Comparison of ENCODE assay signal across 8 cellular contexts in the genomic region with DNA sequence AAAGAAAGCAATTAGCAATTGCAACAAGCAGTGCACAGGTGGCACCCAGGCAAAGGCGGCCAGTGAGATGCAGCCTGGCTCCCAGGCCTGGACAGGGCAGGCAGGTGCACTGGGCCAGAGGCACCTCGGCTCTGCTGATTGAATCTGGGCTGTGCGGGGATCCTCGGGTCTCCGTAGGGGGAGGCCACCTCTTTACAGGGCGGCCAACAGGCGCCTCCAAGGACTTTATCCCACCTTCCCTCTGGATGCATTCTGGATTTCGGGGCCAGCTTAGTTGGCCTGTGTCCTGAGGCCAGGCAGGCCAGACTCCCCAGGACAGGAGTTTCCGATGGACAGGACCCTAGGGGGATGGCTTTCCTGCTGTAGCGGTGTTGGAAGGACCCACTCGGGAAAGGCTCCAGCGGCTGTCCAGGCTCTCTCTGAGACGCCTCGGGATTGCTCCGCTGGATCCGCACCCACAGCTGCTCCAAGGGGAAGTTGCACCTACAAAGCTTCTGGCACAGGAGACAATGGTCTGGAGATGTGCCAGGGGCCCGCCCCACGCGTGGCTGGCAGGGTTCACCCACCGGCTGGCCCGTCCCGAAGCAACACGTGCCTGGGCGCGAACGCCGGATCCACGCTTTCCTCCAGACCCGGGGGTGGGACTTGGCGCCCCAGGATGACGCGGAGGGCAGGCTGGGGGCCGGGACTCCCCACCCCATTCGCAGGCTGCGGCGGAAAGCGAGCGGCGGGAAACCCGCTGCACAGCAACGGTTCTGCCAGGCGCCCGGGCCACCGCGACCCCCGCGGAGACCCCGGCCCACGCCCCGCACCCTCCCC. TPM values are rescaled to one million over a fixed set of nuclear protein-coding genes. Genes with fewer than 3 reads are reported as not detected.
DNase-seq lines count a peak whose midpoint lies in the region; ATAC-seq, FAIRE-seq and TF ChIP-seq lines count a peak whose summit lies in the region.

No MANE protein-coding gene starts in this region.

- H3K27ac ChIP-seq in BLaER1 treated with 17β-estradiol and CSF1 and Interleukin-3, amounts not matched to agents 10 nM and 100 nM = peak overlapping the region in 10 of 11 experiments; percentile 70 to 88 (median 85); a peak in 19 of 22 replicates
- H3K27ac ChIP-seq in colonic mucosa (no peak overlapping the region), HepG2 (ENCODE audit: extremely low read length, insufficient read depth, low read length) (peak overlapping the region; percentile 42)

- peak overlapping the region; percentile 68 to 87 (median 84) for H3K9ac ChIP-seq in BLaER1 treated with 17β-estradiol and CSF1 and Interleukin-3, amounts not matched to agents 10 nM and 100 nM
- H3K9ac ChIP-seq in colonic mucosa (ENCODE audit: low read depth in 2 of 2, low read length in 2 of 2) = peak overlapping the region; percentile 12 to 66
- H3K9ac ChIP-seq in HepG2 (ENCODE audit: insufficient read depth, low read depth, low read length) = peak overlapping the region; percentile 71

- H3K4me2 ChIP-seq in BLaER1 treated with 17β-estradiol and CSF1 and Interleukin-3, amounts not matched to agents 10 nM and 100 nM = peak overlapping the region; percentile 88 to 100 (median 99)
- peak overlapping the region; percentile 86 for H3K4me2 ChIP-seq in HepG2 (ENCODE audit: low read depth, low read length)

- TSS peak; percentile 59 for BruUV-seq in HepG2 (replicated peaks; lab: Mats Ljungman, UMichigan)

- WGBS in HepG2 (ENCODE audit: low lambda C conversion rate) = 2% methylated on average over 10 of the region's 50 CpGs

- H3K4me3 ChIP-seq in BLaER1 treated with 17β-estradiol and CSF1 and Interleukin-3, amounts not matched to agents 10 nM and 100 nM = peak overlapping the region; percentile 55 to 74 (median 68)
- H3K4me3 ChIP-seq in colonic mucosa (peak overlapping the region; percentile 63), HepG2 (replicated peaks in 1 of 3; ENCODE audit: insufficient read depth in 1 of 3, low read depth in 2 of 3, low read length in 3 of 3) (peak overlapping the region; percentile 60 to 80 (median 77))

- no peak for FAIRE-seq in HepG2 (lab: Jason Lieb, UNC)

- intact Hi-C loops in colonic mucosa (cut with DNase I) (no loop called here), HepG2 (cut with micrococcal nuclease; ENCODE audit: unreplicated experiment) (no loop called here)

- CTCF ChIA-PET in HepG2 (lab: Yijun Ruan, JAX; ENCODE audit: low intra/inter-chr PET ratio, low total read pairs) = no interaction called here

- peaks cover 0 to 44% (median 34%) of the 10 kb centered on the region in 11 experiments; a peak in 18 of 22 replicates for H4K20me1 ChIP-seq in BLaER1 treated with 17β-estradiol and CSF1 and Interleukin-3, amounts not matched to agents 10 nM and 100 nM
- H4K20me1 ChIP-seq in HepG2 (ENCODE audit: insufficient read depth, low read length) = no peaks in the 10 kb centered on the region

- POLR2A ChIA-PET in HepG2 (lab: Yijun Ruan, JAX) = interaction anchor here (0.8 to 1.6 kb wide), 4 partner anchors 12 to 72 kb away, joined by 3 to 5 read pairs (median 4); no protein-coding TSS in a partner anchor

- in situ Hi-C loops in HepG2 (cut with HindIII; ENCODE audit: extremely low pct_ligation_motif_present, low pct_unique_long_range_greater_than_20kb) = no loop called here

- peaks cover 0 to 8% (median 0%) of the 10 kb centered on the region in 11 experiments; a peak in 2 of 22 replicates for H3K27me3 ChIP-seq in BLaER1 treated with 17β-estradiol and CSF1 and Interleukin-3, amounts not matched to agents 10 nM and 100 nM
- H3K27me3 ChIP-seq in colonic mucosa (no peaks in the 10 kb centered on the region), HepG2 (ENCODE audit: control insufficient read depth in 1 of 2, insufficient read depth in 2 of 2, low read length in 2 of 2) (peaks cover 1 to 18% of the 10 kb centered on the region in 2 experiments; a peak in 4 of 5 replicates)

- H3K4me1 ChIP-seq in BLaER1 treated with 17β-estradiol and CSF1 and Interleukin-3, amounts not matched to agents 10 nM and 100 nM = peaks cover 42 to 69% (median 54%) of the 10 kb centered on the region in 10 experiments
- H3K4me1 ChIP-seq in colonic mucosa (peaks cover 6% of the 10 kb centered on the region), HepG2 (ENCODE audit: insufficient read depth, low read length) (peaks cover 49% of the 10 kb centered on the region)

- peak in 1 of 2 experiments; percentile 26; a peak in 1 of 4 replicates for TF ChIP-seq POLR2A in HepG2 (IDR thresholded peaks at IDR 0.05; ENCODE audit: insufficient read depth in 1 of 2, low read depth in 2 of 2, low read length in 2 of 2)

- ATAC-seq in GM21447 (IDR thresholded peaks at IDR 0.05; ENCODE audit: unreplicated experiment) (peak; percentile 55), HepG2 (peak; percentile 53), GM21526 (IDR thresholded peaks at IDR 0.05; ENCODE audit: low FRiP score, unreplicated experiment) (no peak)

- peaks cover 0 to 43% (median 19%) of the 10 kb centered on the region in 11 experiments; a peak in 20 of 22 replicates for H3K36me3 ChIP-seq in BLaER1 treated with 17β-estradiol and CSF1 and Interleukin-3, amounts not matched to agents 10 nM and 100 nM
- H3K36me3 ChIP-seq in colonic mucosa (no peaks in the 10 kb centered on the region), HepG2 (replicated peaks in 1 of 2; ENCODE audit: control insufficient read depth in 1 of 2, insufficient read depth in 2 of 2, low read length in 2 of 2) (0 out of 5 replicates have a peak, but pooled peaks cover 0 to 6% of the 10 kb centered on the region in 2 experiments)

- no peak for TF ChIP-seq CTCF in colonic mucosa (IDR thresholded peaks at IDR 0.05)
- TF ChIP-seq CTCF in HepG2 (CRISPR knock-in tag; IDR thresholded peaks at IDR 0.05) = no peak

- no peaks in the 10 kb centered on the region for H3K9me3 ChIP-seq in BLaER1 treated with 17β-estradiol and CSF1 and Interleukin-3, amounts not matched to agents 10 nM and 100 nM (replicated peaks in 1 of 11)
- H3K9me3 ChIP-seq in colonic mucosa (no peaks in the 10 kb centered on the region), HepG2 (ENCODE audit: low read length) (no peaks in the 10 kb centered on the region)

- TF ChIP-seq RAD21 in HepG2 (CRISPR knock-in tag; IDR thresholded peaks at IDR 0.05) = no peak

- peaks cover 39% of the 10 kb centered on the region for H3K79me2 ChIP-seq in HepG2 (ENCODE audit: insufficient read depth, low read length)

- no peak overlapping the region for H2AFZ ChIP-seq in HepG2 (ENCODE audit: low read length)

- DNase-seq in NCI-H1105 treated with DMSO at 0.1 percent for 48 hours (lab: John Stamatoyannopoulos, UW) (peak; percentile 17), colonic mucosa (peak; percentile 80), HepG2 (ENCODE audit: low spot score) (no peak)
- peak; percentile 70 to 76 for DNase-seq in activated CD4-positive, alpha-beta T cell treated with anti-CD3 and anti-CD28 coated beads for 24 hours (ENCODE audit: low read depth in 2 of 2)
- peak; percentile 80 to 81 for DNase-seq in stimulated activated CD4-positive, alpha-beta T cell treated with anti-CD3 and anti-CD28 coated beads, Interleukin-4, amount 100 ng/mL, for 4 hours

- TF ChIP-seq EP300 in HepG2 (IDR thresholded peaks at IDR 0.05; ENCODE audit: low read depth in 2 of 2, low read length in 2 of 2) (no peak), HepG2 (CRISPR knock-in tag; IDR thresholded peaks at IDR 0.05; ENCODE audit: borderline replicate concordance) (no peak)

TF ChIP-seq in HepG2, 621 proteins besides CTCF, POLR2A, EP300 and RAD21 (continues in another document):
- TF ChIP-seq GFI1 (CRISPR knock-in tag; IDR thresholded peaks at IDR 0.05; ENCODE audit: borderline replicate concordance) = no peak
- TF ChIP-seq TEAD3 (CRISPR knock-in tag; optimal IDR thresholded peaks at IDR 0.05; ENCODE audit: borderline replicate concordance) = no peak
- TF ChIP-seq ZFAT (CRISPR knock-in tag; conservative IDR thresholded peaks at IDR 0.05) = no peak
- peak; percentile 72; the same call in 1 of the 2 replicates for TF ChIP-seq KDM3A (CRISPR knock-in tag; IDR thresholded peaks at IDR 0.05; ENCODE audit: low read depth)
- no peak for TF ChIP-seq FOXA3 (CRISPR knock-in tag; IDR thresholded peaks at IDR 0.05)
- TF ChIP-seq NCOA5 (CRISPR knock-in tag; IDR thresholded peaks at IDR 0.05) = no peak
- TF ChIP-seq HOXA9 (CRISPR knock-in tag; IDR thresholded peaks at IDR 0.05; ENCODE audit: borderline replicate concordance) = no peak

RNA-seq across cellular contexts. Expression of gene SLC19A1, which starts 0.8 kb away (rescaled TPM):
- total RNA-seq in colonic mucosa (10 to 100 TPM; 10.7 to 25.3 TPM), HepG2 (2016; rRNA removed; fragmentation: Illumina TruSeq; extraction: Trizol) (12.6 and 21.8 TPM in 2 replicates)
- total RNA-seq in HepG2 (2016; cell fraction: cytosol; rRNA removed; fragmentation: Illumina TruSeq; extraction: Trizol; ENCODE audit: low read depth) = 4.8 and 5.6 TPM in 2 replicates
- total RNA-seq in HepG2 (2016; cell fraction: insoluble cytoplasmic fraction; rRNA removed; fragmentation: Illumina TruSeq; extraction: Trizol) = 11.0 and 23.6 TPM in 2 replicates
- total RNA-seq in HepG2 (2016; cell fraction: membrane; rRNA removed; fragmentation: Illumina TruSeq; extraction: Trizol) = 10.8 TPM in 2 replicates
- total RNA-seq in HepG2 (2016; cell fraction: nucleus; rRNA removed; fragmentation: Illumina TruSeq; extraction: Trizol) = 21.2 and 27.4 TPM in 2 replicates
- polyA plus RNA-seq in HepG2 (2011; rRNA removed) = 23.0 and 31.0 TPM in 2 replicates
- polyA plus RNA-seq in HepG2 (2011; cell fraction: cytosol; rRNA removed) = 14.5 and 24.7 TPM in 2 replicates
- 49.0 and 62.1 TPM in 2 replicates for polyA plus RNA-seq in HepG2 (2011; cell fraction: nucleus; rRNA removed)
- 18.0 and 36.8 TPM in 2 replicates for polyA plus RNA-seq in HepG2 (2012)
- polyA plus RNA-seq in HepG2 (2016; cell fraction: cytosol; fragmentation: Illumina TruSeq; extraction: Trizol; ENCODE audit: low read depth) = 3.7 and 4.0 TPM in 2 replicates
- 11.1 and 13.0 TPM in 2 replicates for polyA plus RNA-seq in HepG2 (2016; cell fraction: insoluble cytoplasmic fraction; fragmentation: Illumina TruSeq; extraction: Trizol; ENCODE audit: low read depth)
- 6.4 and 7.2 TPM in 2 replicates for polyA plus RNA-seq in HepG2 (2016; cell fraction: membrane; fragmentation: Illumina TruSeq; extraction: Trizol; ENCODE audit: low read depth)
- polyA plus RNA-seq in HepG2 (2016; cell fraction: nucleus; fragmentation: Illumina TruSeq; extraction: Trizol; ENCODE audit: insufficient read depth, low read depth) = 44.5 and 46.0 TPM in 2 replicates
- 42.0 and 128 TPM in 2 replicates for polyA minus RNA-seq in HepG2 (2011; rRNA and poly(A)+ RNA removed; ENCODE audit: low replicate concordance)
- 32.2 and 34.4 TPM in 2 replicates for polyA minus RNA-seq in HepG2 (2011; cell fraction: cytosol; rRNA and poly(A)+ RNA removed)
- polyA minus RNA-seq in HepG2 (2011; cell fraction: nucleus; rRNA and poly(A)+ RNA removed) = 12.2 and 14.7 TPM in 2 replicates
